In the genomic region with DNA sequence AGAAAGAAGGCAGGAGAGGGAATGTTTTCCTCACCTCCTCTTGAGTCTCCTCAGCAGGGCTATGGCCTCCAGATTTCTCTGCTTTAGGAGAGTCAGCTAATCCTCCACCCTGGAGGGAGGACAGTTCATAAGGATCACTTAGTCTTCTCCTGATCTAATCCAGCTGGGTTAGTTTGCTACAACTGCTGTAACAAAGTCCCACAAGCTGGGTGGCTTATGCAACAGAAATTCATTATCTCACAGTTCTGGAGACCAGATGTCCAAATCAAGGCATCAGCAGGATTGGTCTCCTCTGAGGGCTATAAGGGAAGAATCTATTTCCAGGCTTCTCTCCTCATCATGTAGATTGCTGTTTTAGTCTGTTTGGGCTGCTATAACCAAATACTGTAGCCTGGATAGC, we compare ENCODE assay signal across 23 cellular contexts. TPM values are rescaled to one million over a fixed set of nuclear protein-coding genes. Genes with fewer than 3 reads are reported as not detected.
DNase-seq lines count a peak whose midpoint lies in the region; ATAC-seq, FAIRE-seq and TF ChIP-seq lines count a peak whose summit lies in the region.
"Had no signal": no experiment of that assay in that cellular context is flagged by ENCODE, and none has a peak within 500 bp of the region (broad histone marks: within the 10 kb centered on the region; RNA-seq: fewer than 3 reads in every experiment).

No MANE protein-coding gene starts in this region.

- H4K5ac ChIP-seq in H1 (ENCODE audit: insufficient read length, low read depth, low read length), result no peak overlapping the region

- H2BK120ac ChIP-seq in H1 (replicated peaks; ENCODE audit: low read depth, low read length), result no peak overlapping the region

- TF ChIP-seq CTCF in AG09309 (IDR thresholded peaks at IDR 0.05; ENCODE audit: control insufficient read depth, insufficient read depth, low read depth, low read length, missing control alignments), result no peak
- no peak for TF ChIP-seq CTCF in H1 (IDR thresholded peaks at IDR 0.05; ENCODE audit: control extremely low read depth in 1 of 3, insufficient read depth in 1 of 3, low read depth in 1 of 3, low read length in 3 of 3)
- TF ChIP-seq CTCF in left lung (IDR thresholded peaks at IDR 0.05), result no peak
- no peak for TF ChIP-seq CTCF in GM10248 (IDR thresholded peaks at IDR 0.05; ENCODE audit: control extremely low read depth, extremely low read depth, low read depth, missing control alignments)

- no peak overlapping the region for H2AFZ ChIP-seq in H1 (ENCODE audit: low read length)

- H3K9me3 ChIP-seq in H1 (ENCODE audit: insufficient read depth in 2 of 2, low read depth in 1 of 2, low read length in 1 of 2), result peaks cover 9 to 16% of the 10 kb centered on the region in 2 experiments
- peaks cover 0 to 2% of the 10 kb centered on the region in 2 donors for H3K9me3 ChIP-seq in left lung
- H3K9me3 ChIP-seq: thoracic aorta had no signal

- no peak overlapping the region for H3K18ac ChIP-seq in H1 (ENCODE audit: extremely low read depth, low read length)

- no peak overlapping the region for H2AK5ac ChIP-seq in H1 (ENCODE audit: low read depth, low read length)

- H2BK5ac ChIP-seq in H1 (ENCODE audit: low read depth, low read length), result no peak overlapping the region

- no peaks in the 10 kb centered on the region for H3K79me2 ChIP-seq in H1 (ENCODE audit: control insufficient read depth in 1 of 2, insufficient read depth in 2 of 2, low read length in 2 of 2)

- TF ChIP-seq POLR2A in H1 (IDR thresholded peaks at IDR 0.05; ENCODE audit: control extremely low read depth in 1 of 2, low read depth in 2 of 2, low read length in 2 of 2), result no peak

- H3K79me1 ChIP-seq in H1 (ENCODE audit: low read depth, low read length), result no peaks in the 10 kb centered on the region

- no peak for TF ChIP-seq EP300 in H1 (IDR thresholded peaks at IDR 0.05; ENCODE audit: borderline replicate concordance in 1 of 2, low read depth in 2 of 2, low read length in 2 of 2)

- FAIRE-seq in H1 (lab: Jason Lieb, UNC), result no peak
- FAIRE-seq: colon, GM18507 had no signal

- POLR2A ChIA-PET in H1 (lab: Charles Lee; ENCODE audit: partially characterized antibody), result no interaction called here
- POLR2A ChIA-PET in GM10248 (lab: Yijun Ruan, JAX), result no interaction called here

- H3K23me2 ChIP-seq in H1 (ENCODE audit: low read depth, low read length), result no peaks in the 10 kb centered on the region

- no peak overlapping the region for H3K4ac ChIP-seq in H1 (replicated peaks; ENCODE audit: insufficient read length, low read depth, low read length)

- no peak overlapping the region for H2BK12ac ChIP-seq in H1 (ENCODE audit: low read depth, low read length)

- no peak overlapping the region for H3K23ac ChIP-seq in H1 (ENCODE audit: insufficient read length)

- intact Hi-C loops in left lung (cut with DNase I), result no loop called here

- H3K27me3 ChIP-seq in H1 (replicated peaks in 1 of 4; ENCODE audit: control insufficient read depth in 3 of 4, extremely low read depth in 1 of 4, insufficient read depth in 3 of 4, low read length in 3 of 4) (no peaks in the 10 kb centered on the region), left lung (no peaks in the 10 kb centered on the region)
- H3K27me3 ChIP-seq: brain microvascular endothelial cell, right atrium auricular region had no signal

- H4K91ac ChIP-seq in H1 (replicated peaks; ENCODE audit: insufficient read length, low read length), result no peak overlapping the region

- 0 out of 2 replicates have a peak overlapping the region, but pooled peaks have one; percentile 32 for H2BK20ac ChIP-seq in H1 (ENCODE audit: low read length)

- no peak overlapping the region for H4K8ac ChIP-seq in H1 (ENCODE audit: extremely low read depth, insufficient read depth, low read length)

- H3K27ac ChIP-seq in H1 (ENCODE audit: low read depth, low read length) (no peak overlapping the region), left lung (no peak overlapping the region)
- H3K27ac ChIP-seq: brain microvascular endothelial cell, HL-60, right atrium auricular region, thoracic aorta had no signal

- peak; percentile 84 for DNase-seq in AG09309 (ENCODE audit: low read depth)
- DNase-seq in H4 (ENCODE audit: low spot score), result peak; percentile 19
- no peak for DNase-seq in H1 (ENCODE audit: low read depth in 1 of 2, low spot score in 2 of 2)
- DNase-seq in left lung, result no peak
- DNase-seq in ACHN, result no peak
- DNase-seq in GM10248 (ENCODE audit: extremely low spot score), result no peak
- no peak for DNase-seq in NCI-H1436 treated with DMSO at 0.1 percent for 48 hours (lab: John Stamatoyannopoulos, UW)
- DNase-seq: activated CD4-positive, alpha-beta T cell treated with anti-CD3 and anti-CD28 coated beads for 36 hours; activated naive CD8-positive, alpha-beta T cell treated with anti-CD3 and anti-CD28 coated beads, Interleukin-2, amount 10 ng/mL, durations not matched to agents 7 days and 5 days; brain microvascular endothelial cell; DMS79 treated with DMSO at 0.1 percent for 48 hours; endodermal cell; foreskin melanocyte; mesendoderm; naive thymus-derived CD4-positive, alpha-beta T cell; NCI-H2107; NCI-H524 treated with DMSO at 0.1 percent for 48 hours had no signal

- in situ Hi-C loops in ACHN (cut with HindIII; ENCODE audit: low pct_ligation_motif_present, low pct_unique_long_range_greater_than_20kb, low sequenced_read_pairs), result no loop called here

- H3K36me3 ChIP-seq in H1 (ENCODE audit: control insufficient read depth in 2 of 4, insufficient read depth in 4 of 4, low read length in 3 of 4), result no peaks in the 10 kb centered on the region
- H3K36me3 ChIP-seq in left lung, result no peaks in the 10 kb centered on the region
- H3K36me3 ChIP-seq: brain microvascular endothelial cell, right atrium auricular region, thoracic aorta had no signal

- no peaks in the 10 kb centered on the region for H3K4me1 ChIP-seq in H1 (replicated peaks in 1 of 4; ENCODE audit: control insufficient read depth in 3 of 4, insufficient read depth in 4 of 4, low read length in 3 of 4)
- no peaks in the 10 kb centered on the region for H3K4me1 ChIP-seq in left lung
- H3K4me1 ChIP-seq: right atrium auricular region had no signal

- H3K56ac ChIP-seq in H1 (replicated peaks; ENCODE audit: insufficient read length, low read depth, low read length), result no peak overlapping the region

- CTCF ChIA-PET in H1 (lab: Charles Lee; ENCODE audit: partially characterized antibody) (no interaction called here), GM10248 (lab: Yijun Ruan, JAX) (interaction anchor here (1.5 to 1.6 kb wide), 2 partner anchors 16 to 45 kb away, joined by 3 to 4 read pairs; no protein-coding TSS in a partner anchor)

- H3K4me3 ChIP-seq in AG09309 (ENCODE audit: control insufficient read depth, low read depth, low read length) (no peak overlapping the region), H1 (ENCODE audit: extremely low read depth in 1 of 4, insufficient read depth in 2 of 4, low read depth in 3 of 4, low read length in 4 of 4) (no peak overlapping the region), left lung (no peak overlapping the region)
- H3K4me3 ChIP-seq: right atrium auricular region, thoracic aorta had no signal

- peak; percentile 40 for ATAC-seq in left lung
- no peak for ATAC-seq in HG03025 (IDR thresholded peaks at IDR 0.05; ENCODE audit: low FRiP score, unreplicated experiment)
- ATAC-seq: activated CD4-positive, alpha-beta T cell treated with anti-CD3 and anti-CD28 coated beads for 36 hours; naive thymus-derived CD4-positive, alpha-beta T cell had no signal

- no peak overlapping the region for H3K9ac ChIP-seq in H1 (replicated peaks in 1 of 4; ENCODE audit: extremely low read depth in 1 of 4, low read depth in 3 of 4, low read length in 3 of 4)

- no peaks in the 10 kb centered on the region for H4K20me1 ChIP-seq in H1 (replicated peaks in 1 of 2; ENCODE audit: control insufficient read depth in 1 of 2, insufficient read depth in 2 of 2, low read length in 2 of 2)

- H3K14ac ChIP-seq in H1 (ENCODE audit: insufficient read length), result no peak overlapping the region

- H3K4me2 ChIP-seq in H1 (ENCODE audit: insufficient read depth in 1 of 2, low read depth in 2 of 2, low read length in 2 of 2), result no peak overlapping the region

- no peak for TF ChIP-seq RAD21 in H1 (IDR thresholded peaks at IDR 0.05 in 1 of 2, conservative IDR thresholded peaks at IDR 0.05 in 1 of 2; ENCODE audit: low read depth in 2 of 2, low read length in 2 of 2)

- H2BK15ac ChIP-seq in H1 (ENCODE audit: low read length), result no peak overlapping the region

TF ChIP-seq in H1, 55 proteins besides CTCF, POLR2A, EP300 and RAD21 (continues in another document):
- TF ChIP-seq, protein P1, sequence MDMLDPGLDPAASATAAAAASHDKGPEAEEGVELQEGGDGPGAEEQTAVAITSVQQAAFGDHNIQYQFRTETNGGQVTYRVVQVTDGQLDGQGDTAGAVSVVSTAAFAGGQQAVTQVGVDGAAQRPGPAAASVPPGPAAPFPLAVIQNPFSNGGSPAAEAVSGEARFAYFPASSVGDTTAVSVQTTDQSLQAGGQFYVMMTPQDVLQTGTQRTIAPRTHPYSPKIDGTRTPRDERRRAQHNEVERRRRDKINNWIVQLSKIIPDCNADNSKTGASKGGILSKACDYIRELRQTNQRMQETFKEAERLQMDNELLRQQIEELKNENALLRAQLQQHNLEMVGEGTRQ (IDR thresholded peaks at IDR 0.05; ENCODE audit: low read length), result no peak
- TF ChIP-seq GABPA (IDR thresholded peaks at IDR 0.05; ENCODE audit: borderline replicate concordance, insufficient read depth, low read length), result no peak
- no peak for TF ChIP-seq ASH2L (IDR thresholded peaks at IDR 0.05; ENCODE audit: low read length)
- TF ChIP-seq JUN (IDR thresholded peaks at IDR 0.05; ENCODE audit: low read depth, low read length), result no peak
- TF ChIP-seq SP1 (IDR thresholded peaks at IDR 0.05; ENCODE audit: low read depth, low read length), result no peak
- TF ChIP-seq SIRT6 (IDR thresholded peaks at IDR 0.05; ENCODE audit: low read length), result no peak
- no peak for TF ChIP-seq YY1 (IDR thresholded peaks at IDR 0.05; ENCODE audit: low read depth, low read length)
- TF ChIP-seq RFX5 (IDR thresholded peaks at IDR 0.05; ENCODE audit: borderline replicate concordance, low read depth, low read length), result no peak

RNA-seq across cellular contexts. Expression of a gene that starts 40.6 kb away (rescaled TPM):
- total RNA-seq in H4 (2014; rRNA removed; shearing (Covaris generic)), result 7.1 and 8.3 TPM in 2 replicates
- total RNA-seq in H1 (2021; fragmentation: NEBNext Ultra II Directional; extraction: Animal tissue kit (Norgen Biotek cat#: 25700)), result 22.1 and 25.4 TPM in 2 replicates
- polyA plus RNA-seq in H1 (2011; rRNA removed), result 6.6 and 8.5 TPM in 2 replicates
- 7.4 TPM for polyA plus RNA-seq in H1 (2011; cell fraction: cytosol; rRNA removed)
- 22.6 TPM for polyA plus RNA-seq in H1 (2011; cell fraction: nucleus; rRNA removed)
- 7.1 to 10.2 TPM (median 9.6 TPM) in 4 replicates for polyA plus RNA-seq in H1 (2012, experiment 1 of 2)
- polyA plus RNA-seq in H1 (2012, experiment 2 of 2), result 3.5 TPM
- polyA plus RNA-seq in H1 (2013, experiment 1 of 2), result 10.9 TPM
- 11.8 TPM for polyA plus RNA-seq in H1 (2013, experiment 2 of 2)
- polyA minus RNA-seq in H1 (2011; rRNA and poly(A)+ RNA removed), result 40.6 and 63.3 TPM in 2 replicates
- 26.4 TPM for polyA minus RNA-seq in H1 (2011; cell fraction: cytosol; rRNA and poly(A)+ RNA removed)
- 40.7 TPM for polyA minus RNA-seq in H1 (2011; cell fraction: nucleus; rRNA and poly(A)+ RNA removed)
- 1 to 10 TPM; 7.3 to 7.5 TPM for total RNA-seq in left lung

Comparison
In these comparisons a context has a peak if more than half of its experiments do, and no peak if none do; other contexts are left out.
1. DNase-seq: peak in AG09309 (single experiment) and H4 (single experiment); none in H1 (0 of 2), left lung (0 of 2), ACHN (single experiment), GM10248 (single experiment) and NCI-H1436 treated with DMSO at 0.1 percent for 48 hours (single experiment).